ENCODE assay signal across 25 cellular contexts in the genomic region with DNA sequence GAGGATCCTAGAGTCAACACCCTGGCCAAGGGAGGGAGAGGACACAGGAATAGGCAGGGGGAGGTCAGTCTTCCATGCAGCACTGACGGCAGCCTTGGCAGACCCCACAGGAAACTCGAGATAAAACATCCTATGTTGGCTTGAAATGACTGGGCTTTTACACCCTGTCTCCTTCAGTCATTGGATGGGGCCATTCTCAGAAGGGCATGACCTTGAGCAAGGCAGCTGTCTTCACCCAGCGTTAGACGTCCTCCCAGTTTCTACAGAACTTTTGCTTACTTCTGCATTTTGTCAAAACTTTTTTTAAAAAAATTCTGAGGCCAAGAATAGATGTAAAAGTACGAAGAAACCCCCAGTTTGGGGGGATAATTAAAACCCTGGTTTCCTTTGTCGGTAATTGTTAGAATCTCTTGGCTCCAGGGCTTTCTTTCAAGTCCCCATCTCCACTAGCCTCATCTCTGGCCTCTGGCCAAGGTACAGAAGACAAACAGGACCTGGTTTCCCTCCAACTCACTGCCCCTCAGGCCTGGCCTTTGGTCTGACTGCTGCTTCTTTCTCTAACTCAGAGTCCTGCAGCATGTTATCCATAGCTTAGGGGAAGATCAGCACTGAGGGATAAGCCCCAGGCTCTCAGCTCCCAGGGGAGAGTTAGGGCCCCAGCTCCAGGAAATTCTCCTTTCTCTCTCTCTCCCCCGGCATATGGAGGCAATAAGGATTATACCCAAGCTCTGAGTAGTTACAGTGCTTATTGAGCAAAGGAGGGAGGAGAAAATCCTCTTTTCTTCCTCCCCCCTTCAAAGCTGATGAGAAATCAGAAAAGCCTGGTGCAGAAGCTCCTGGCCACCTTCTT. TPM values are rescaled to one million over a fixed set of nuclear protein-coding genes. Genes with fewer than 3 reads are reported as not detected.
DNase-seq lines count a peak whose midpoint lies in the region; ATAC-seq lines count a peak whose summit lies in the region.
"Had no signal": no experiment of that assay in that cellular context is flagged by ENCODE, and none has a peak within 500 bp of the region (broad histone marks: within the 10 kb centered on the region; RNA-seq: fewer than 3 reads in every experiment).

No MANE protein-coding gene starts in this region.

- no peak overlapping the region for H3K4me3 Mint-ChIP-seq in stimulated activated memory B cell treated with anti-CD40 and anti-IgM and Interleukin-4, amounts not matched to agents 10 μg/mL and 1 μg/mL and 100 μg/mL, for 72 hours
- H3K4me3 Mint-ChIP-seq: B cell, nephron had no signal

- H3K27ac Mint-ChIP-seq in stimulated activated memory B cell treated with anti-CD40 and anti-IgM and Interleukin-4, amounts not matched to agents 10 μg/mL and 1 μg/mL and 100 μg/mL, for 72 hours: no peak overlapping the region
- H3K27ac Mint-ChIP-seq: B cell had no signal

- no peaks in the 10 kb centered on the region for H3K36me3 Mint-ChIP-seq in stimulated activated memory B cell treated with anti-CD40 and anti-IgM and Interleukin-4, amounts not matched to agents 10 μg/mL and 1 μg/mL and 100 μg/mL, for 72 hours
- H3K36me3 Mint-ChIP-seq: IgD-negative memory B cell had no signal

- H3K9me3 Mint-ChIP-seq in stimulated activated memory B cell treated with anti-CD40 and anti-IgM and Interleukin-4, amounts not matched to agents 10 μg/mL and 1 μg/mL and 100 μg/mL, for 72 hours: no peaks in the 10 kb centered on the region
- H3K9me3 Mint-ChIP-seq: IgD-negative memory B cell, nephron had no signal

- peaks cover 26% of the 10 kb centered on the region for H3K27me3 Mint-ChIP-seq in stimulated activated memory B cell treated with anti-CD40 and anti-IgM and Interleukin-4, amounts not matched to agents 10 μg/mL and 1 μg/mL and 100 μg/mL, for 72 hours

- ATAC-seq in HG02642 (IDR thresholded peaks at IDR 0.05; ENCODE audit: poor library complexity, unreplicated experiment) (peak; percentile 73), HG02970 (IDR thresholded peaks at IDR 0.05; ENCODE audit: low FRiP score, unreplicated experiment) (no peak)
- ATAC-seq in stimulated activated memory B cell treated with anti-CD40 and anti-IgM and Interleukin-4, amounts not matched to agents 10 μg/mL and 1 μg/mL and 100 μg/mL, for 72 hours: peak; percentile 80
- ATAC-seq: Right ventricle myocardium inferior, upper lobe of right lung had no signal

- intact Hi-C loops in posterior vena cava (cut with DNase I): no loop called here

- DNase-seq in NCI-H2196 (lab: John Stamatoyannopoulos, UW; ENCODE audit: unreplicated experiment): peak; percentile 15
- DNase-seq in NCI-H2196 treated with DMSO at 0.1 percent for 48 hours (lab: John Stamatoyannopoulos, UW; ENCODE audit: unreplicated experiment): no peak
- peak; percentile 98 for DNase-seq in NCI-H82 treated with DMSO at 0.1 percent for 48 hours (lab: John Stamatoyannopoulos, UW; ENCODE audit: unreplicated experiment)
- DNase-seq in posterior vena cava (ENCODE audit: low spot score): no peak
- no peak for DNase-seq in stimulated activated CD4-positive, alpha-beta T cell treated with anti-CD3 and anti-CD28 coated beads, Interleukin-2, amount 100 ng/mL, for 48 hours
- DNase-seq: activated CD4-positive, alpha-beta T cell treated with anti-CD3 and anti-CD28 coated beads, Interleukin-2, amount 50 U/mL, for 1 hour; amygdala; dermis blood vessel endothelial cell; foreskin melanocyte; mesendoderm; NCI-H1694; NCI-H345; posterior cingulate gyrus; stimulated activated CD4-positive, alpha-beta T cell treated with anti-CD3 and anti-CD28 coated beads, Interleukin-1b, Interleukin-23, amount 100 ng/mL, for 48 hours; upper lobe of right lung had no signal

- H3K4me1 Mint-ChIP-seq in stimulated activated memory B cell treated with anti-CD40 and anti-IgM and Interleukin-4, amounts not matched to agents 10 μg/mL and 1 μg/mL and 100 μg/mL, for 72 hours: peaks cover 8% of the 10 kb centered on the region
- H3K4me1 Mint-ChIP-seq: B cell, IgD-negative memory B cell had no signal

RNA-seq across cellular contexts. Expression of gene KCND3, which starts 51.6 kb away (rescaled TPM):
- 10 to 100 TPM; 24.6 to 27.8 TPM for total RNA-seq in posterior vena cava
- total RNA-seq: B cell; MCF 10A; OCI-LY7; T-helper 1 cell treated with Interleukin-12 subunit alpha and Interleukin-12 subunit beta and Interleukin-4 antibody, amounts not matched to agents 30 ng/mL and 1 ng/mL, for 36 hours had no signal

Comparison
In these comparisons a context has a peak if more than half of its experiments do, and no peak if none do; other contexts are left out.
1. DNase-seq: peak in NCI-H2196 (single experiment) and NCI-H82 treated with DMSO at 0.1 percent for 48 hours (single experiment); none in NCI-H2196 treated with DMSO at 0.1 percent for 48 hours (single experiment), posterior vena cava (single experiment) and stimulated activated CD4-positive, alpha-beta T cell treated with anti-CD3 and anti-CD28 coated beads, Interleukin-2, amount 100 ng/mL, for 48 hours (0 of 2).